8 cellular contexts compared by ENCODE assay signal in the genomic region with DNA sequence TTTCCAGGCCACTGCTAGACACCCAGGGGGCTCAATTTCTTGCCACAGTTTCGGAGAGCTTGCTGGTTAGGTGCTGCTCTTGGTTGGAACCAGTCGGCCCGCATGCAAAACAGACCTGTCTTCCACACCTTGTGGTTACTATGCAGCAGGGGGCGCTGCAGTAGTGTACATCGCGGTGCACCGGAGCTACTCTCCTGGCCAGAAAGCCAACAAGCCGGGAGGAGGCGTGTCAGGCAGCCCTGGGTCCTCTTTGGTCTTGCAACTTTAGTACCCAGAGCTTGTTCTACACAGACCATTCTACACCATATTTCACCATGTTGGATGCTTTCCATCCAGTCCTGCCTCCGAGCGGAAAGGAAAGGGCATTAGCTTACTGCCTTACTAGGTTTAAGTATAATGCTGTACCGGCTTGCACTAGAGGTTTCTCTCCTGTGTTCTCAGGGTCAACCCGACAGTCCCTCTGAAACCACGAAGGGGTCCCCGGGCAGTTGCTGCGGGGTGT. TPM values are rescaled to one million over a fixed set of nuclear protein-coding genes. Genes with fewer than 3 reads are reported as not detected.
DNase-seq lines count a peak whose midpoint lies in the region; ATAC-seq and TF ChIP-seq lines count a peak whose summit lies in the region.

No MANE protein-coding gene starts in this region.

- peak overlapping the region; percentile 90 for H3K4me3 ChIP-seq in left ventricle myocardium inferior

- in situ Hi-C loops in GM13977 (cut with MboI; ENCODE audit: low pct_unique_long_range_greater_than_20kb, low sequenced_read_pairs, unreplicated experiment) = loop anchor here (25.0 kb wide), 1 partner anchor 1127 kb away; no protein-coding TSS in a partner anchor

- H3K27me3 Mint-ChIP-seq in progenitor cell of endocrine pancreas = peaks cover 11% of the 10 kb centered on the region

- no peaks in the 10 kb centered on the region for H3K27me3 ChIP-seq in left ventricle myocardium inferior (ENCODE audit: low read depth)

- no peaks in the 10 kb centered on the region for H3K36me3 Mint-ChIP-seq in progenitor cell of endocrine pancreas (ENCODE audit: insufficient read depth)

- ATAC-seq in HG02885 (IDR thresholded peaks at IDR 0.05; ENCODE audit: poor library complexity, unreplicated experiment) = peak; percentile 65

- intact Hi-C loops in left ventricle myocardium inferior (cut with micrococcal nuclease) = no loop called here

- TF ChIP-seq CTCF in GM13977 (IDR thresholded peaks at IDR 0.05; ENCODE audit: extremely low read depth, insufficient read depth, missing control alignments) = peak; percentile 89
- TF ChIP-seq CTCF in left ventricle myocardium inferior (IDR thresholded peaks at IDR 0.05; ENCODE audit: borderline replicate concordance) = peak; percentile 91
- peak; percentile 96 for TF ChIP-seq CTCF in progenitor cell of endocrine pancreas (IDR thresholded peaks at IDR 0.05; ENCODE audit: unreplicated experiment)

- peak overlapping the region; percentile 94 for H3K27ac Mint-ChIP-seq in progenitor cell of endocrine pancreas

- peaks cover 32% of the 10 kb centered on the region for H3K4me1 ChIP-seq in left ventricle myocardium inferior

- H3K4me3 Mint-ChIP-seq in progenitor cell of endocrine pancreas (ENCODE audit: low read depth) = peak overlapping the region; percentile 89

- H3K36me3 ChIP-seq in left ventricle myocardium inferior = no peaks in the 10 kb centered on the region

- no peaks in the 10 kb centered on the region for H3K9me3 ChIP-seq in left ventricle myocardium inferior (replicated peaks)

- H3K9me3 Mint-ChIP-seq in progenitor cell of endocrine pancreas (ENCODE audit: low read depth) = no peaks in the 10 kb centered on the region

- H3K27ac ChIP-seq in left ventricle myocardium inferior (replicated peaks) = peak overlapping the region; percentile 92

- H3K4me1 Mint-ChIP-seq in progenitor cell of endocrine pancreas (ENCODE audit: low read depth) = peaks cover 19% of the 10 kb centered on the region

- DNase-seq in GM13977 (ENCODE audit: low spot score) (peak; percentile 64), NCI-H146 treated with DMSO at 0.1 percent for 48 hours (lab: John Stamatoyannopoulos, UW; ENCODE audit: unreplicated experiment) (peak; percentile 86), T-helper 1 cell (peak; percentile 73 to 91 (median 82)), amygdala (lab: John Stamatoyannopoulos, UW) (peak; percentile 43 to 97 (median 88)), left ventricle myocardium inferior (peak; percentile 93), progenitor cell of endocrine pancreas (ENCODE audit: low spot score, unreplicated experiment) (peak; percentile 91), ureter (ENCODE audit: low spot score) (peak; percentile 97)

RNA-seq across cellular contexts. Expression of gene TMTC2, which starts 0.9 kb away (rescaled TPM):
- total RNA-seq in left ventricle myocardium inferior = 3.4 TPM
- 14.5 and 15.4 TPM in 2 replicates for total RNA-seq in progenitor cell of endocrine pancreas
- 41.3 TPM for total RNA-seq in ureter

Comparison
In these comparisons a context has a peak if more than half of its experiments do, and no peak if none do; other contexts are left out.
1. Peak in every context shown above with its lines: DNase-seq, ATAC-seq, H3K4me3 ChIP-seq and H3K27ac ChIP-seq.